ENCODE assay signal across 16 cellular contexts in the genomic region with DNA sequence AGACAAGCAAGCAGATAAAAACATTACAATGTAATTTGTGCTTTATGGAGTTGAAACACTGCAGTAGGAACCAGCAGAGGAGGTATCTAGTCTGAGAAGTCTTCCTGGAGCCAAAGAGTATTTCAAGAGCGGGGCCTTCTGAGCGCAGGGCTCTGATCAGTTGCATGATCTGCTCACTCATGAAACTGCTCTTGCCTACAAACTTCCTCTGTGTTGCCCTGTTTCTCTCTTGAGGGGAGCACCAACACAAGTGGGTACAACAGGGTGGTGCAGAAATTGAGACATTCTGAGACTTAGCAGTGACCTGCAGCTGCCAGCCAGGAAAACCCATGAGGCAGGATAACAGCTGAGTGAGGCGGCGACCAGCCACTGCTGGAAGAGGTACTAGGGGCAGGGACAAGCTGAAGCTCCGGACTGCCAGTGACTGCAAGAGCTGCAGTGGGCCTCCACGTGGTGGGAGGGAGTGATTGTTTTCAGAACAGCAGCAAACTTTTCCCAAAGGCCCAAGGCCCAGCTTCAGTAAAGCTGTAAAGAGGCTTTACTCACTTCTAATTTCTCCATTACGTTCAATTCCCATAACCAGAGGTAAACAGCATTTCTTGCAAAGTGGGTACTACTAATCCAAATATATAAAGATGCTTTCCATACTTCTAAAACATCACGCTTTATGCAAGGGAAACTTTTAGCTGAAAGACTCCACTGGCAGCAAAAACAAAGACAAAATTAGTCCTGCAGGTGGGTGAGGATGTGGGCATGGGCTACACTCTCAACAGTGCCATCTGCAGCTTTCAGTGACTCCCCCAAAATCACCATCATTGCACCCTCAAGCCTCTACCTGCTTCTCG.
DNase-seq lines count a peak whose midpoint lies in the region; ATAC-seq, FAIRE-seq and TF ChIP-seq lines count a peak whose summit lies in the region.
"Had no signal": no experiment of that assay in that cellular context is flagged by ENCODE, and none has a peak within 500 bp of the region (broad histone marks: within the 10 kb centered on the region; RNA-seq: fewer than 3 reads in every experiment).

No MANE protein-coding gene starts in this region.

- WGBS in sigmoid colon, 2 donors, result 79 to 94% methylated on average over 9 of the region's 9 CpGs

- DNase-seq in HuH-7 (ENCODE audit: low spot score) (peak; percentile 26), bronchial epithelial cell (ENCODE audit: low read depth) (no peak), myocyte (ENCODE audit: low read depth) (peak; percentile 34), chondrocyte (ENCODE audit: low spot score) (no peak), sigmoid colon (no peak)
- DNase-seq: Caco-2, GDM1, GOT3, NCI-H345, Right ventricle myocardium superior, SK-N-SH had no signal

- no peaks in the 10 kb centered on the region for H3K36me3 ChIP-seq in BLaER1
- H3K36me3 ChIP-seq in bronchial epithelial cell (ENCODE audit: control insufficient read depth, insufficient read depth, low read length), result no peaks in the 10 kb centered on the region
- H3K36me3 ChIP-seq in sigmoid colon, result no peaks in the 10 kb centered on the region

- H3K4me1 ChIP-seq in BLaER1, result peaks cover 17% of the 10 kb centered on the region
- peaks cover 0 to 5% (median 0%) of the 10 kb centered on the region in 4 donors for H3K4me1 ChIP-seq in sigmoid colon

- no peak for TF ChIP-seq EP300 in sigmoid colon (IDR thresholded peaks at IDR 0.05)

- no peaks in the 10 kb centered on the region for H3K27me3 Mint-ChIP-seq in chondrocyte (ENCODE audit: low read depth)

- ATAC-seq in GM21423 (IDR thresholded peaks at IDR 0.05; ENCODE audit: unreplicated experiment), result no peak
- ATAC-seq in GM18870 (IDR thresholded peaks at IDR 0.05; ENCODE audit: unreplicated experiment), result no peak
- ATAC-seq: Panc1 had no signal

- peak overlapping the region; percentile 25 for H3K4me2 ChIP-seq in BLaER1
- H3K4me2 ChIP-seq: SK-N-SH had no signal

- no peaks in the 10 kb centered on the region; the same call in 1 of the 2 replicates for H3K9me3 ChIP-seq in BLaER1
- no peaks in the 10 kb centered on the region for H3K9me3 ChIP-seq in sigmoid colon
- H3K9me3 ChIP-seq: SK-N-SH had no signal

- no peaks in the 10 kb centered on the region for H4K20me1 ChIP-seq in BLaER1

- H3K9ac ChIP-seq in BLaER1, result no peak overlapping the region
- H3K9ac ChIP-seq: SK-N-SH had no signal

- H3K27ac ChIP-seq in BLaER1 (no peak overlapping the region), sigmoid colon (no peak overlapping the region)

- intact Hi-C loops in sigmoid colon (cut with DNase I), result no loop called here

- H3K4me3 Mint-ChIP-seq in chondrocyte (ENCODE audit: unreplicated experiment), result no peak overlapping the region

- FAIRE-seq in bronchial epithelial cell (lab: Jason Lieb, UNC), result peak; percentile 32
- FAIRE-seq: GM12892 had no signal

- TF ChIP-seq CTCF in bronchial epithelial cell (IDR thresholded peaks at IDR 0.05; ENCODE audit: insufficient read depth, low read length, severe bottlenecking) (no peak), chondrocyte (IDR thresholded peaks at IDR 0.05) (no peak), sigmoid colon (IDR thresholded peaks at IDR 0.05) (no peak)

- H3K4me1 Mint-ChIP-seq in chondrocyte (ENCODE audit: low read depth), result peaks cover 6% of the 10 kb centered on the region

- H3K36me3 Mint-ChIP-seq in chondrocyte (ENCODE audit: low read depth), result peaks cover 3% of the 10 kb centered on the region

- H3K4me3 ChIP-seq in BLaER1 (no peak overlapping the region), bronchial epithelial cell (ENCODE audit: low read depth, low read length) (no peak overlapping the region), sigmoid colon (no peak overlapping the region)

- H3K9me3 Mint-ChIP-seq in chondrocyte (ENCODE audit: low read depth), result peaks cover 5% of the 10 kb centered on the region

- H3K27me3 ChIP-seq in BLaER1, result no peaks in the 10 kb centered on the region
- no peaks in the 10 kb centered on the region for H3K27me3 ChIP-seq in bronchial epithelial cell (ENCODE audit: control insufficient read depth, insufficient read depth, low read length)
- H3K27me3 ChIP-seq in sigmoid colon, result no peaks in the 10 kb centered on the region

- H3K27ac Mint-ChIP-seq in chondrocyte (ENCODE audit: unreplicated experiment), result no peak overlapping the region

- no peak for TF ChIP-seq POLR2A in sigmoid colon (IDR thresholded peaks at IDR 0.05)

Comparison
In these comparisons a context has a peak if more than half of its experiments do, and no peak if none do; other contexts are left out.
1. DNase-seq: peak in HuH-7 (single experiment) and myocyte (single experiment); none in bronchial epithelial cell (single experiment), chondrocyte (single experiment) and sigmoid colon (single experiment).